ENCODE assay signal across 1 cellular context in genomic region chr9:100581081-100581480, GRCh38.
TF ChIP-seq lines count a peak whose summit lies in the region.

No MANE protein-coding gene starts in this region.

TF ChIP-seq in IMR-90, 13 proteins besides CTCF, POLR2A, EP300 and RAD21:
- TF ChIP-seq MAZ (IDR thresholded peaks at IDR 0.05; ENCODE audit: borderline replicate concordance, low read depth, low read length) (no peak), CEBPB (IDR thresholded peaks at IDR 0.05; ENCODE audit: low read depth, low read length) (no peak), BHLHE40 (IDR thresholded peaks at IDR 0.05; ENCODE audit: low read depth, low read length) (no peak), MXI1 (IDR thresholded peaks at IDR 0.05; ENCODE audit: borderline replicate concordance, low read depth, low read length) (no peak), FOS (IDR thresholded peaks at IDR 0.05; ENCODE audit: low read depth, low read length) (no peak), RFX5 (IDR thresholded peaks at IDR 0.05; ENCODE audit: low read depth, low read length) (no peak), USF2 (IDR thresholded peaks at IDR 0.05; ENCODE audit: low read depth, low read length) (no peak), CHD1 (IDR thresholded peaks at IDR 0.05; ENCODE audit: low read depth, low read length) (no peak), SMC3 (IDR thresholded peaks at IDR 0.05; ENCODE audit: low read depth, low read length) (no peak), MAFK (IDR thresholded peaks at IDR 0.05; ENCODE audit: low read depth, low read length) (no peak), RCOR1 (IDR thresholded peaks at IDR 0.05; ENCODE audit: insufficient replicate concordance, low read length) (no peak), NFE2L2 (IDR thresholded peaks at IDR 0.05; ENCODE audit: low read depth, low read length) (no peak)
- TF ChIP-seq, protein P1, sequence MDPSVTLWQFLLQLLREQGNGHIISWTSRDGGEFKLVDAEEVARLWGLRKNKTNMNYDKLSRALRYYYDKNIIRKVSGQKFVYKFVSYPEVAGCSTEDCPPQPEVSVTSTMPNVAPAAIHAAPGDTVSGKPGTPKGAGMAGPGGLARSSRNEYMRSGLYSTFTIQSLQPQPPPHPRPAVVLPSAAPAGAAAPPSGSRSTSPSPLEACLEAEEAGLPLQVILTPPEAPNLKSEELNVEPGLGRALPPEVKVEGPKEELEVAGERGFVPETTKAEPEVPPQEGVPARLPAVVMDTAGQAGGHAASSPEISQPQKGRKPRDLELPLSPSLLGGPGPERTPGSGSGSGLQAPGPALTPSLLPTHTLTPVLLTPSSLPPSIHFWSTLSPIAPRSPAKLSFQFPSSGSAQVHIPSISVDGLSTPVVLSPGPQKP (IDR thresholded peaks at IDR 0.05; ENCODE audit: borderline replicate concordance, low read depth, low read length) = no peak
